ENCODE assay signal across 15 cellular contexts in the genomic region with DNA sequence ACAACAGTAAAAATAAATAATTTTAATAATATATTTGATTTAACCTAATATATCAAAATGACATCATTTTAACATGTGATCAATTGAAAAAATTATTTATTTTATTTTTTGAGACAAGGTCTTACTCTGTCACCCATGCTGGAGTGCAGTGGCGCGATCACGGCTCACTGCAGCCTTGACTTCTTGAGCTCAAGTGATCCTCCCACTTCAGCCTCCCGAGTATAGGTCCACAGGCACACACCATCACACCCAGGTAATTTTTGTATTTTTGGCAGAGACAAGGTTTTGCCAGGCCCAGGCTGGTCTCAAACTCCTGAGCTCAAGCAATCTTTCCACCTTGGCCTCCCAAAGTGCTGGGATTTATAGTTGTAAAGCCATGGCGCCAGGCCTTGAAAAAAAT.
DNase-seq lines count a peak whose midpoint lies in the region; ATAC-seq and TF ChIP-seq lines count a peak whose summit lies in the region.
"Had no signal": no experiment of that assay in that cellular context is flagged by ENCODE, and none has a peak within 500 bp of the region (broad histone marks: within the 10 kb centered on the region; RNA-seq: fewer than 3 reads in every experiment).

No MANE protein-coding gene starts in this region.

- intact Hi-C loops in esophagus muscularis mucosa (cut with DNase I): no loop called here
- intact Hi-C loops in sciatic nerve (cut with DNase I): no loop called here

- no peaks in the 10 kb centered on the region for H3K27me3 ChIP-seq in esophagus muscularis mucosa

- no peak overlapping the region for H3K4me3 ChIP-seq in esophagus muscularis mucosa
- H3K4me3 ChIP-seq: GM12878, GM23338 had no signal

- TF ChIP-seq POLR2A in esophagus muscularis mucosa (IDR thresholded peaks at IDR 0.05; ENCODE audit: low read depth): no peak

- H3K36me3 ChIP-seq in esophagus muscularis mucosa: no peaks in the 10 kb centered on the region

- no peak for TF ChIP-seq CTCF in esophagus muscularis mucosa (IDR thresholded peaks at IDR 0.05)

- TF ChIP-seq EP300 in esophagus muscularis mucosa (IDR thresholded peaks at IDR 0.05): no peak

- H3K4me1 ChIP-seq in esophagus muscularis mucosa: no peaks in the 10 kb centered on the region

- no peak for DNase-seq in esophagus muscularis mucosa (ENCODE audit: extremely low spot score)
- peak; percentile 49 for DNase-seq in mesenteric fat pad (ENCODE audit: low spot score)
- peak; percentile 44 for DNase-seq in sciatic nerve (ENCODE audit: low spot score)
- DNase-seq in occipital lobe (lab: John Stamatoyannopoulos, UW): no peak
- DNase-seq in SHP77 (lab: John Stamatoyannopoulos, UW): no peak
- DNase-seq in activated CD8-positive, alpha-beta memory T cell treated with anti-CD3 and anti-CD28 coated beads, Interleukin-2, amount 50 U/mL, for 48 hours: no peak
- DNase-seq: C1 segment of cervical spinal cord; Caco-2; CD8-positive, alpha-beta T cell; DMS153; DND-41; H9 had no signal

- ATAC-seq in sciatic nerve: no peak
- ATAC-seq: CD8-positive, alpha-beta T cell; GM12878; GM23338; HCT116 had no signal

- 96% methylated on average over 5 of the region's 5 CpGs for WGBS in esophagus muscularis mucosa

- H3K9me3 ChIP-seq in esophagus muscularis mucosa: no peaks in the 10 kb centered on the region

- peak overlapping the region; percentile 30 to 54 (median 44) for H3K27ac ChIP-seq in esophagus muscularis mucosa (replicated peaks in 1 of 4)

Comparison
In these comparisons a context has a peak if more than half of its experiments do, and no peak if none do; other contexts are left out.
1. DNase-seq: peak in mesenteric fat pad (single experiment) and sciatic nerve (single experiment); none in esophagus muscularis mucosa (single experiment), occipital lobe (single experiment), SHP77 (0 of 2) and activated CD8-positive, alpha-beta memory T cell treated with anti-CD3 and anti-CD28 coated beads, Interleukin-2, amount 50 U/mL, for 48 hours (single experiment).